Comparison of ENCODE assay signal across 14 cellular contexts in the genomic region with DNA sequence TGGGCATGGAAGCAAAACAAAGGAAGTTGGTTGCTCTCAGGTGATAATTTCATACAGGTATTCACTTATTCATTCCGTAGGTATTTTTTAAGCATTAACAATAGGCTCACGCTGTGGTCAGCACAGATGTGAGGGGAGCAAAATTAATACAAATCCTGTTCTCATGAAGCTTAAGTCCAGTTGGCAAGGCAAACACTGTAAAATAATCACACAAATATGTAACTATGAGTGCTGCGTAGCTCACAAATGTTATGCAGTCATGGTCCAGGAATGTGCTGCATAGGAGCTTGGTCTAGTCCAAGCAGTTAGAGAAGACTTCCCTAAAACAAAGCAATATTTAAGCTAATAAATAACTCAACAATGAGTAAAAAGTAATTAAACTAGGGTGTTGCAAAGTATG. TPM values are rescaled to one million over a fixed set of nuclear protein-coding genes. Genes with fewer than 3 reads are reported as not detected.
A peak's percentile ranks its signal among the peaks of the same experiment; 100 is the strongest.
DNase-seq lines count a peak whose midpoint lies in the region; ATAC-seq and TF ChIP-seq lines count a peak whose summit lies in the region.
"Had no signal": no experiment of that assay in that cellular context is flagged by ENCODE, and none has a peak within 500 bp of the region (broad histone marks: within the 10 kb centered on the region; RNA-seq: fewer than 3 reads in every experiment).

No MANE protein-coding gene starts in this region.

- no peak for TF ChIP-seq CTCF in fibroblast of the aortic adventitia (IDR thresholded peaks at IDR 0.05; ENCODE audit: insufficient read depth, low read length)

- H3K79me2 ChIP-seq in GM23248 (ENCODE audit: insufficient read depth), result no peaks in the 10 kb centered on the region

- H3K4me1 ChIP-seq in GM23248 (ENCODE audit: insufficient read depth) (peaks cover 13% of the 10 kb centered on the region), SJCRH30 (peaks cover 17% of the 10 kb centered on the region)
- H3K4me1 ChIP-seq: psoas muscle, uterus had no signal

- peak overlapping the region; percentile 64 for H3K4me2 ChIP-seq in GM23248 (ENCODE audit: unreplicated experiment)

- H2AFZ ChIP-seq in GM23248, result no peak overlapping the region

- ATAC-seq in HG02870 (IDR thresholded peaks at IDR 0.05; ENCODE audit: unreplicated experiment), result no peak
- ATAC-seq: activated naive CD4-positive, alpha-beta T cell treated with anti-CD3 and anti-CD28 coated beads, Interleukin-2, amount 50 U/mL, for 72 hours; psoas muscle had no signal

- in situ Hi-C loops in GM23248 (cut with MboI), result no loop called here

- H3K9me3 ChIP-seq in GM23248 (ENCODE audit: low read depth) (no peaks in the 10 kb centered on the region), SJCRH30 (replicated peaks) (no peaks in the 10 kb centered on the region)
- H3K9me3 ChIP-seq: uterus had no signal

- H3K4me3 ChIP-seq in GM23248 (no peak overlapping the region), SJCRH30 (no peak overlapping the region), fibroblast of the aortic adventitia (ENCODE audit: low read depth, low read length) (no peak overlapping the region)
- H3K4me3 ChIP-seq: psoas muscle, uterus had no signal

- DNase-seq in GM23248 (peak; percentile 95), SJCRH30 (peak; percentile 62 to 69), fibroblast of the aortic adventitia (ENCODE audit: low read depth) (peak; percentile 89), smooth muscle cell of the brain vasculature (ENCODE audit: low read depth, low spot score) (peak; percentile 32), mucosa of gallbladder (ENCODE audit: low spot score) (no peak)
- DNase-seq in stimulated activated naive CD4-positive, alpha-beta T cell (lab: John Stamatoyannopoulos, UW), result no peak
- DNase-seq in activated CD4-positive, CD25-positive, alpha-beta regulatory T cell treated with anti-CD3 and anti-CD28 coated beads, Interleukin-2, amount 50 U/mL, for 72 hours, result no peak
- DNase-seq: activated CD4-positive, alpha-beta T cell treated with anti-CD3 and anti-CD28 coated beads, Interleukin-2, amount 10 ng/mL, durations not matched to agents 24 days and 14 days; NCI-H2081 treated with DMSO at 0.1 percent for 48 hours; psoas muscle; uterus had no signal

- peaks cover 9% of the 10 kb centered on the region for H3F3A ChIP-seq in GM23248 (ENCODE audit: insufficient read depth)

- H3K27me3 ChIP-seq in GM23248 (replicated peaks; ENCODE audit: insufficient read depth) (no peaks in the 10 kb centered on the region; the same call in 1 of the 2 replicates), SJCRH30 (no peaks in the 10 kb centered on the region)
- H3K27me3 ChIP-seq: uterus had no signal

- peak overlapping the region; percentile 16; the same call in 1 of the 2 replicates for H3K9ac ChIP-seq in GM23248

- no peaks in the 10 kb centered on the region for H4K20me1 ChIP-seq in GM23248 (ENCODE audit: insufficient read depth)

- H3K36me3 ChIP-seq in GM23248 (ENCODE audit: low read depth) (no peaks in the 10 kb centered on the region), SJCRH30 (no peaks in the 10 kb centered on the region)
- H3K36me3 ChIP-seq: uterus had no signal

- 1 to 2% methylated on average over 3 of the region's 3 CpGs for WGBS in GM23248 (ENCODE audit: low coverage in 1 of 2, low lambda C conversion rate in 2 of 2, missing lambda C conversion rate in 2 of 2), 2 experiments

- H3K27ac ChIP-seq in GM23248 (peak overlapping the region; percentile 63), SJCRH30 (peak overlapping the region; percentile 50)
- H3K27ac ChIP-seq: psoas muscle, uterus had no signal

- no peaks in the 10 kb centered on the region for H3K9me2 ChIP-seq in GM23248 (ENCODE audit: insufficient read depth)

RNA-seq across cellular contexts. Expression of a gene that starts 23.9 kb away (rescaled TPM):
- total RNA-seq in GM23248 (2014; rRNA removed; shearing (Covaris generic)), result not detected in 2 replicates
- not detected in 2 replicates for polyA plus RNA-seq in GM23248 (2016; fragmentation: Nextera tagmentation; extraction: Ambion mirVana)
- 0.10 TPM in 1 of 2 replicates, not detected in the other for total RNA-seq in SJCRH30 (2014; rRNA removed; shearing (Covaris generic))
- not detected in 2 replicates for total RNA-seq in fibroblast of the aortic adventitia (ENCODE audit: low replicate concordance)
- 1.8 TPM for total RNA-seq in mucosa of gallbladder
- total RNA-seq: G401 had no signal

RNA-seq across cellular contexts. Expression of a gene that starts 31.1 kb away (rescaled TPM):
- total RNA-seq in GM23248 (2014; rRNA removed; shearing (Covaris generic)), result not detected in 2 replicates
- polyA plus RNA-seq in GM23248 (2016; fragmentation: Nextera tagmentation; extraction: Ambion mirVana), result not detected in 2 replicates
- total RNA-seq in SJCRH30 (2014; rRNA removed; shearing (Covaris generic)), result 0.68 and 2.1 TPM in 2 replicates
- total RNA-seq in fibroblast of the aortic adventitia (ENCODE audit: low replicate concordance) (4.0 TPM in 1 of 2 replicates, not detected in the other), mucosa of gallbladder (0.86 TPM)
- total RNA-seq: activated CD4-positive, alpha-beta T cell treated with anti-CD3 and anti-CD28 coated beads, Interleukin-2, amount 10 ng/mL, durations not matched to agents 24 days and 14 days; activated naive CD4-positive, alpha-beta T cell treated with anti-CD3 and anti-CD28 coated beads, Interleukin-2, amount 50 U/mL, for 72 hours had no signal

Comparison
In these comparisons a context has a peak if more than half of its experiments do, and no peak if none do; other contexts are left out.
1. DNase-seq: peak in GM23248 (single experiment), SJCRH30 (2 of 2), fibroblast of the aortic adventitia (single experiment) and smooth muscle cell of the brain vasculature (single experiment); none in stimulated activated naive CD4-positive, alpha-beta T cell (0 of 6), activated CD4-positive, CD25-positive, alpha-beta regulatory T cell treated with anti-CD3 and anti-CD28 coated beads, Interleukin-2, amount 50 U/mL, for 72 hours (single experiment) and mucosa of gallbladder (single experiment).